ENCODE assay signal across 1 cellular context in genomic region chr21:34946385-34947121, GRCh38.
TF ChIP-seq lines count a peak whose summit lies in the region.

No MANE protein-coding gene starts in this region.

TF ChIP-seq in H1, 55 proteins besides CTCF, POLR2A, EP300 and RAD21 (continued from another document):
- TF ChIP-seq SIN3A (conservative IDR thresholded peaks at IDR 0.05 in 1 of 2, IDR thresholded peaks at IDR 0.05 in 1 of 2; ENCODE audit: low read depth in 1 of 2, low read length in 2 of 2) (no peak), RFX5 (IDR thresholded peaks at IDR 0.05; ENCODE audit: borderline replicate concordance, low read depth, low read length) (no peak), EZH2 (IDR thresholded peaks at IDR 0.05; ENCODE audit: low read depth, low read length, severe bottlenecking) (no peak), JUN (IDR thresholded peaks at IDR 0.05; ENCODE audit: low read depth, low read length) (no peak), ATF2 (IDR thresholded peaks at IDR 0.05; ENCODE audit: low read length) (no peak), RBBP5 (IDR thresholded peaks at IDR 0.05; ENCODE audit: borderline replicate concordance, low read depth, low read length) (no peak), GABPA (IDR thresholded peaks at IDR 0.05; ENCODE audit: borderline replicate concordance, insufficient read depth, low read length) (no peak), SRF (IDR thresholded peaks at IDR 0.05; ENCODE audit: low read depth, low read length) (no peak), ASH2L (IDR thresholded peaks at IDR 0.05; ENCODE audit: low read length) (no peak), TAF1 (IDR thresholded peaks at IDR 0.05; ENCODE audit: low read depth, low read length) (no peak), TEAD4 (IDR thresholded peaks at IDR 0.05; ENCODE audit: low read depth, low read length) (no peak)
